In genomic region chr7:28939844-28940243, GRCh38 we compare ENCODE assay signal across 1 cellular context.
TF ChIP-seq lines count a peak whose summit lies in the region.

No MANE protein-coding gene starts in this region.

TF ChIP-seq in HEK293, 187 proteins besides CTCF, POLR2A, EP300 and RAD21 (continued from another document):
- TF ChIP-seq PRDM10 (tag by site-specific recombination; IDR thresholded peaks at IDR 0.05) (no peak), ATF2 (tag by site-specific recombination; IDR thresholded peaks at IDR 0.05; ENCODE audit: low read depth) (no peak), ZNF785 (tag by site-specific recombination; IDR thresholded peaks at IDR 0.05) (no peak), PATZ1 (tag by site-specific recombination; IDR thresholded peaks at IDR 0.05) (peak; percentile 47), ZFP69B (tag by site-specific recombination; IDR thresholded peaks at IDR 0.05) (no peak), WT1 (tag by site-specific recombination; IDR thresholded peaks at IDR 0.05) (peak; percentile 66), HOXD13 (CRISPR knock-in tag; IDR thresholded peaks at IDR 0.05; ENCODE audit: borderline replicate concordance) (no peak), HOXC10 (CRISPR knock-in tag; IDR thresholded peaks at IDR 0.05) (no peak)
